Comparison of ENCODE assay signal across 8 cellular contexts in the genomic region with DNA sequence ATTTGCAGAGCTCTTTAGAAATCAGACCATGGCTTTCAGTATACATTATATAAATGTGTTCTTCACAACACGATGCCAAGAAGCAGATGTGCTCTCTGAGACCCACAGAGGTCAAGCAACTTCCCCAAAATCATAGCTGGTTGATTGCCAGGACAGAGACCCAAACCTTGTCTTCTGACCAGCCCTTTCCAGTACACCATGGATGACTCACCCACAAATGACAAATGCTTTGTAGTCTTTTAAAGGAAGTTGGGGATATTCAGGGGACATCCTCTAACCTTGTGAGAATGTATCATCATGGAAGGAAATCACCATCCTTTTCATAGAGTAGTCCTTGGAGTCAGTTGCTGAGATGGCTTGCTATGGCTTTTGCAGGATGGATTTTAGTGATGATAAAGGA. TPM values are rescaled to one million over a fixed set of nuclear protein-coding genes. Genes with fewer than 3 reads are reported as not detected.
DNase-seq lines count a peak whose midpoint lies in the region; ATAC-seq and TF ChIP-seq lines count a peak whose summit lies in the region.
"Had no signal": no experiment of that assay in that cellular context is flagged by ENCODE, and none has a peak within 500 bp of the region (broad histone marks: within the 10 kb centered on the region; RNA-seq: fewer than 3 reads in every experiment).

No MANE protein-coding gene starts in this region.

- TF ChIP-seq POLR2A in suprapubic skin (IDR thresholded peaks at IDR 0.05) = no peak

- H3K4me3 ChIP-seq in iPS-18a (ENCODE audit: low read length) (peak overlapping the region; percentile 31), suprapubic skin (no peak overlapping the region), tibial artery (no peak overlapping the region)

- H3K27me3 ChIP-seq in iPS-18a (ENCODE audit: control insufficient read depth, insufficient read depth, low read length) = no peaks in the 10 kb centered on the region
- H3K27me3 ChIP-seq in suprapubic skin = no peaks in the 10 kb centered on the region
- H3K27me3 ChIP-seq in tibial artery = no peaks in the 10 kb centered on the region

- peaks cover 7% of the 10 kb centered on the region for H3K36me3 ChIP-seq in iPS-18a (ENCODE audit: control insufficient read depth, low read depth, low read length)
- no peaks in the 10 kb centered on the region for H3K36me3 ChIP-seq in suprapubic skin
- no peaks in the 10 kb centered on the region for H3K36me3 ChIP-seq in tibial artery

- TF ChIP-seq CTCF in suprapubic skin (IDR thresholded peaks at IDR 0.05) = no peak
- TF ChIP-seq CTCF in tibial artery (IDR thresholded peaks at IDR 0.05) = no peak

- DNase-seq in HS-5 (ENCODE audit: low read depth) (peak; percentile 78), amniotic epithelial cell (ENCODE audit: low read depth) (peak; percentile 47), suprapubic skin (ENCODE audit: low spot score in 2 of 2) (no peak), tibial artery (no peak), GF-D8 (lab: John Stamatoyannopoulos, UW) (no peak)
- DNase-seq: activated CD4-positive, alpha-beta T cell treated with anti-CD3 and anti-CD28 coated beads for 4 hours had no signal

- H3K4me1 ChIP-seq in iPS-18a (ENCODE audit: control insufficient read depth, low read depth, low read length) (peaks cover 57% of the 10 kb centered on the region), suprapubic skin (peaks cover 58% of the 10 kb centered on the region), tibial artery (peaks cover 0 to 25% (median 11%) of the 10 kb centered on the region in 4 donors)

- H3K9ac ChIP-seq in iPS-18a (ENCODE audit: low read length) = no peak overlapping the region

- WGBS in suprapubic skin = 25% methylated on average over 1 of the region's 1 CpG

- TF ChIP-seq EP300 in suprapubic skin (IDR thresholded peaks at IDR 0.05) = no peak

- intact Hi-C loops in tibial artery (cut with DNase I; ENCODE audit: low total_unique reads) = no loop called here

- no peaks in the 10 kb centered on the region for H3K9me3 ChIP-seq in iPS-18a (ENCODE audit: control insufficient read depth, low read depth, low read length)
- H3K9me3 ChIP-seq in suprapubic skin = no peaks in the 10 kb centered on the region
- H3K9me3 ChIP-seq in tibial artery = no peaks in the 10 kb centered on the region

- H3K27ac ChIP-seq in iPS-18a (ENCODE audit: low read length) (no peak overlapping the region), suprapubic skin (peak overlapping the region; percentile 39), tibial artery (no peak overlapping the region)

- ATAC-seq in HG02970 (IDR thresholded peaks at IDR 0.05; ENCODE audit: low FRiP score, unreplicated experiment) = no peak

RNA-seq across cellular contexts. Expression of gene ZNF462, which starts 30.1 kb away (rescaled TPM):
- total RNA-seq in suprapubic skin = 10 to 100 TPM; 16.4 to 35.2 (median 29.7) TPM

Comparison
In these comparisons a context has a peak if more than half of its experiments do, and no peak if none do; other contexts are left out.
1. DNase-seq: peak in HS-5 (single experiment) and amniotic epithelial cell (single experiment); none in suprapubic skin (0 of 2), tibial artery (0 of 2) and GF-D8 (single experiment).